Comparison of ENCODE assay signal across 21 cellular contexts in genomic region chr4:3680656-3681055, GRCh38.
DNase-seq lines count a peak whose midpoint lies in the region; ATAC-seq, FAIRE-seq and TF ChIP-seq lines count a peak whose summit lies in the region.
"Had no signal": no experiment of that assay in that cellular context is flagged by ENCODE, and none has a peak within 500 bp of the region (broad histone marks: within the 10 kb centered on the region; RNA-seq: fewer than 3 reads in every experiment).

No MANE protein-coding gene starts in this region.

- H3K4me3 ChIP-seq in BE2C (ENCODE audit: low read depth, low read length) (no peak overlapping the region), kidney (ENCODE audit: low read length in 2 of 2) (no peak overlapping the region), sigmoid colon (no peak overlapping the region), lower leg skin (ENCODE audit: low read depth, poor library complexity, severe bottlenecking) (no peak overlapping the region)
- H3K4me3 ChIP-seq: GM23338 had no signal

- H3K14ac ChIP-seq in H9 (ENCODE audit: insufficient read depth, low read length) = no peak overlapping the region

- FAIRE-seq in kidney (lab: Jason Lieb, UNC) = no peak
- FAIRE-seq: A204.1, H54, HTR-8/SVneo had no signal

- H3K23me2 ChIP-seq in H9 (ENCODE audit: insufficient read length, low read depth, low read length, poor library complexity, severe bottlenecking) = no peaks in the 10 kb centered on the region

- no peaks in the 10 kb centered on the region for H4K20me1 ChIP-seq in H9 (ENCODE audit: control insufficient read depth, insufficient read depth, insufficient read length)

- no peaks in the 10 kb centered on the region for H3K79me2 ChIP-seq in H9 (ENCODE audit: insufficient read depth, low read length)

- peaks cover 30% of the 10 kb centered on the region for H3K27me3 Mint-ChIP-seq in H9 (ENCODE audit: low read depth)

- H3K4me1 ChIP-seq in BE2C (no peaks in the 10 kb centered on the region), H9 (ENCODE audit: insufficient read depth, low read length) (no peaks in the 10 kb centered on the region), kidney (ENCODE audit: control insufficient read depth in 1 of 2, insufficient read depth in 1 of 2, low read depth in 1 of 2, low read length in 2 of 2) (peaks cover 0 to 7% of the 10 kb centered on the region in 2 donors), sigmoid colon (no peaks in the 10 kb centered on the region)

- H3K23ac ChIP-seq in H9 (ENCODE audit: insufficient read length, low read depth, low read length) = no peak overlapping the region

- H3K27me3 ChIP-seq in BE2C (no peaks in the 10 kb centered on the region), H9 (ENCODE audit: insufficient read depth, low read length) (no peaks in the 10 kb centered on the region; the same call in 1 of the 2 replicates), sigmoid colon (peaks cover 0 to 38% (median 10%) of the 10 kb centered on the region in 3 donors)

- H2AK5ac ChIP-seq in H9 (ENCODE audit: insufficient read length, low read length) = no peak overlapping the region

- no peaks in the 10 kb centered on the region for H3K9me3 ChIP-seq in BE2C
- H3K9me3 ChIP-seq in H9 (ENCODE audit: control insufficient read depth, low read depth, low read length) = no peaks in the 10 kb centered on the region
- H3K9me3 ChIP-seq in kidney (ENCODE audit: control insufficient read depth in 1 of 2, low read length in 2 of 2) = no peaks in the 10 kb centered on the region
- no peaks in the 10 kb centered on the region for H3K9me3 ChIP-seq in sigmoid colon

- no peak overlapping the region for H3K4me2 ChIP-seq in H9 (ENCODE audit: insufficient read depth, insufficient read length, low read length)
- H3K4me2 ChIP-seq: GM23338 had no signal

- no peak overlapping the region for H2AFZ ChIP-seq in H9 (ENCODE audit: low read length)
- H2AFZ ChIP-seq: GM23338 had no signal

- H4K8ac ChIP-seq in H9 (replicated peaks; ENCODE audit: insufficient read length, low read depth, low read length) = no peak overlapping the region

- H2BK20ac ChIP-seq in H9 (ENCODE audit: low read depth, low read length, poor library complexity, severe bottlenecking) = no peak overlapping the region

- no peak overlapping the region for H2BK5ac ChIP-seq in H9 (ENCODE audit: insufficient read length, low read length)

- H3K36me3 Mint-ChIP-seq in H9 (ENCODE audit: insufficient read depth in 1 of 3, low read depth in 3 of 3) = no peaks in the 10 kb centered on the region; a peak in 1 of 7 replicates

- H2BK15ac ChIP-seq in H9 (ENCODE audit: low read depth, low read length) = no peak overlapping the region

- no peak for TF ChIP-seq EP300 in sigmoid colon (IDR thresholded peaks at IDR 0.05)

- no peak overlapping the region for H3K9ac ChIP-seq in H9 (ENCODE audit: extremely low read depth, insufficient read length, low read length)
- H3K9ac ChIP-seq in kidney (ENCODE audit: low read length in 2 of 2) = no peak overlapping the region

- H3K27ac ChIP-seq in H9 (ENCODE audit: insufficient read length, low read depth, low read length) = no peak overlapping the region
- H3K27ac ChIP-seq in kidney (ENCODE audit: low read depth in 2 of 2, low read length in 2 of 2) = no peak overlapping the region
- no peak overlapping the region for H3K27ac ChIP-seq in sigmoid colon
- H3K27ac ChIP-seq: C4-2B had no signal

- no peak overlapping the region for H3K4ac ChIP-seq in H9 (ENCODE audit: low read depth, low read length)

- in situ Hi-C loops in KBM-7 (cut with MboI; ENCODE audit: low pct_unique_long_range_greater_than_20kb, low sequenced_read_pairs) = no loop called here

- peaks cover 2 to 13% of the 10 kb centered on the region in 2 experiments; a peak in 2 of 4 replicates for H3K4me1 Mint-ChIP-seq in H9

- H3K36me3 ChIP-seq in BE2C = no peaks in the 10 kb centered on the region
- H3K36me3 ChIP-seq in kidney (ENCODE audit: control insufficient read depth in 1 of 2, insufficient read depth in 2 of 2, low read length in 2 of 2) = no peaks in the 10 kb centered on the region
- H3K36me3 ChIP-seq in sigmoid colon = no peaks in the 10 kb centered on the region

- H3K27ac Mint-ChIP-seq in H9 = no peak overlapping the region
- H3K27ac Mint-ChIP-seq: CD4-positive, alpha-beta T cell; GM23338; HFFc6; IgD-negative memory B cell had no signal

- no peak overlapping the region for H3K56ac ChIP-seq in H9 (ENCODE audit: insufficient read length, low read depth, low read length)

- no peak for TF ChIP-seq POLR2A in sigmoid colon (IDR thresholded peaks at IDR 0.05)
- no peak for TF ChIP-seq POLR2A in lower leg skin (IDR thresholded peaks at IDR 0.05)

- peak; percentile 2 for DNase-seq in BE2C
- DNase-seq in H9 = peak; percentile 8
- DNase-seq in kidney = peak; percentile 54
- peak; percentile 28 for DNase-seq in sigmoid colon
- DNase-seq in KBM-7 = no peak
- DNase-seq in GM10248 (ENCODE audit: extremely low spot score) = no peak
- no peak for DNase-seq in lower leg skin (ENCODE audit: low spot score in 2 of 2)
- DNase-seq: ACHN; CD4-positive, alpha-beta T cell; DMS153; DMS79; GDM1; HFFc6 had no signal

- POLR2A ChIA-PET in GM10248 (lab: Yijun Ruan, JAX) = no interaction called here

- ATAC-seq in HG03025 (IDR thresholded peaks at IDR 0.05; ENCODE audit: low FRiP score, unreplicated experiment) = no peak
- ATAC-seq: GM23338, HCT116 had no signal

- no peaks in the 10 kb centered on the region for H3K79me1 ChIP-seq in H9 (ENCODE audit: insufficient read depth, low read depth, low read length, poor library complexity, severe bottlenecking)

- CTCF ChIA-PET in GM10248 (lab: Yijun Ruan, JAX) = no interaction called here

- intact Hi-C loops in kidney (cut with DNase I) = no loop called here
- intact Hi-C loops in sigmoid colon (cut with DNase I) = no loop called here
- intact Hi-C loops in lower leg skin (cut with DNase I; ENCODE audit: low total_unique reads) = no loop called here

- H3K4me3 Mint-ChIP-seq in H9 = no peak overlapping the region; a peak in 1 of 5 replicates
- H3K4me3 Mint-ChIP-seq: CD4-positive, alpha-beta T cell; GM23338; HFFc6 had no signal

- WGBS in H9 (ENCODE audit: extremely low coverage, insufficient read length, low lambda C conversion rate) = no CpG with 5 or more reads among the region's 16 CpGs
- 77 to 87% methylated on average over 16 of the region's 16 CpGs for WGBS in sigmoid colon, 2 donors
- 79 to 86% methylated on average over 16 of the region's 16 CpGs for WGBS in lower leg skin, 2 donors

- H4K5ac ChIP-seq in H9 (ENCODE audit: insufficient read length, low read depth, low read length) = no peak overlapping the region

- no peak overlapping the region for H3T11ph ChIP-seq in H9 (ENCODE audit: low read length)

- H3K9me3 Mint-ChIP-seq in H9 = no peaks in the 10 kb centered on the region; a peak in 1 of 5 replicates
- H3K9me3 Mint-ChIP-seq: CD4-positive, alpha-beta T cell; GM23338; HFFc6; IgD-negative memory B cell had no signal

- no peak overlapping the region for H3K18ac ChIP-seq in H9 (ENCODE audit: insufficient read length, low read depth, low read length)

- no peak overlapping the region for H4K91ac ChIP-seq in H9 (ENCODE audit: insufficient read length, low read depth, low read length)

- TF ChIP-seq CTCF in BE2C (IDR thresholded peaks at IDR 0.05; ENCODE audit: low read depth, low read length) (no peak), H9 (conservative IDR thresholded peaks at IDR 0.05) (no peak), kidney (IDR thresholded peaks at IDR 0.05; ENCODE audit: borderline replicate concordance, extremely low read depth, insufficient read depth) (no peak), sigmoid colon (IDR thresholded peaks at IDR 0.05) (no peak), GM10248 (IDR thresholded peaks at IDR 0.05; ENCODE audit: control extremely low read depth, extremely low read depth, low read depth, missing control alignments) (no peak), lower leg skin (IDR thresholded peaks at IDR 0.05) (no peak)

- no peak overlapping the region for H2BK12ac ChIP-seq in H9 (ENCODE audit: insufficient read length, low read depth, low read length)

- H2BK120ac ChIP-seq in H9 (ENCODE audit: low read depth, low read length, poor library complexity, severe bottlenecking) = no peak overlapping the region

Comparison
In these comparisons a context has a peak if more than half of its experiments do, and no peak if none do; other contexts are left out.
1. DNase-seq: peak in BE2C (single experiment), H9 (single experiment), kidney (single experiment) and sigmoid colon (single experiment); none in KBM-7 (single experiment), GM10248 (single experiment) and lower leg skin (0 of 2).